32 cellular contexts compared by ENCODE assay signal in genomic region chr22:40035351-40035750, GRCh38. TPM values are rescaled to one million over a fixed set of nuclear protein-coding genes. Genes with fewer than 3 reads are reported as not detected.
"Had no signal": no experiment of that assay in that cellular context is flagged by ENCODE, and none has a peak within 500 bp of the region (broad histone marks: within the 10 kb centered on the region; RNA-seq: fewer than 3 reads in every experiment).

No MANE protein-coding gene starts in this region.

- H3K4me1 ChIP-seq: ascending aorta, colonic mucosa had no signal

- H3K4me3 ChIP-seq: adrenal gland, ascending aorta, breast epithelium, cardiac muscle cell, colonic mucosa, esophagus squamous epithelium, gastroesophageal sphincter had no signal

- H3K9me3 ChIP-seq: adrenal gland, ascending aorta, breast epithelium, colonic mucosa, esophagus squamous epithelium, gastroesophageal sphincter had no signal

- H3K36me3 ChIP-seq: adrenal gland, ascending aorta, breast epithelium, cardiac muscle cell, colonic mucosa, gastroesophageal sphincter had no signal

- H3K27me3 ChIP-seq: adrenal gland, ascending aorta, breast epithelium, colonic mucosa had no signal

- ATAC-seq: activated CD4-positive, alpha-beta T cell treated with anti-CD3 and anti-CD28 coated beads for 36 hours; activated naive CD4-positive, alpha-beta T cell treated with anti-CD3 and anti-CD28 coated beads, Interleukin-2, amount 50 U/mL, for 72 hours; activated naive CD8-positive, alpha-beta T cell treated with anti-CD3 and anti-CD28 coated beads, Interleukin-2, amount 50 U/mL, for 24 hours; activated T-cell treated with anti-CD3 and anti-CD28 coated beads, Interleukin-2, amount 50 U/mL, for 72 hours; gastroesophageal sphincter; T-helper 17 cell had no signal

- DNase-seq: activated CD4-positive, alpha-beta memory T cell treated with anti-CD3 and anti-CD28 coated beads, Interleukin-2, amount 10 ng/mL, durations not matched to agents 7 days and 5 days; activated CD4-positive, alpha-beta T cell treated with anti-CD3 and anti-CD28 coated beads for 36 hours; activated CD4-positive, alpha-beta T cell treated with anti-CD3 and anti-CD28 coated beads, Interleukin-2, amount 10 ng/mL, durations not matched to agents 24 days and 14 days; activated CD4-positive, CD25-positive, alpha-beta regulatory T cell; activated CD4-positive, CD25-positive, alpha-beta regulatory T cell treated with anti-CD3 and anti-CD28 coated beads, Interleukin-2, amount 50 U/mL, for 72 hours; activated gamma-delta T cell; activated naive CD4-positive, alpha-beta T cell; activated naive CD4-positive, alpha-beta T cell treated with anti-CD3 and anti-CD28 coated beads, Interleukin-2, amount 10 ng/mL, durations not matched to agents 7 days and 5 days; activated naive CD8-positive, alpha-beta T cell treated with anti-CD3 and anti-CD28 coated beads, Interleukin-2, amount 50 U/mL, for 24 hours; activated T-cell treated with anti-CD3 and anti-CD28 coated beads for 4 hours; activated T-cell treated with anti-CD3 and anti-CD28 coated beads, Interleukin-2, amount 50 U/mL, for 24 hours; activated T-cell treated with anti-CD3 and anti-CD28 coated beads, Interleukin-2, amount 50 U/mL, for 72 hours; adrenal gland; central memory CD4-positive, alpha-beta T cell; cerebellar nuclear complex; colonic mucosa; effector CD8-positive, alpha-beta T cell; esophagus squamous epithelium; foreskin melanocyte; T-helper 1 cell; T-helper 17 cell; T1000 had no signal

- H3K27ac ChIP-seq: adrenal gland, ascending aorta, breast epithelium, cardiac muscle cell, colonic mucosa, epithelial cell of prostate, esophagus squamous epithelium, gastroesophageal sphincter had no signal

RNA-seq across cellular contexts. Expression of gene FAM83F, which starts 40.6 kb away (rescaled TPM):
- total RNA-seq: activated CD4-positive, alpha-beta memory T cell treated with anti-CD3 and anti-CD28 coated beads, Interleukin-2, amount 10 ng/mL, durations not matched to agents 7 days and 5 days; ascending aorta; dermis microvascular lymphatic vessel endothelial cell; endothelial cell of umbilical vein; fibroblast of lung; fibroblast of villous mesenchyme had no signal
- polyA plus RNA-seq: cardiac muscle cell, endothelial cell of umbilical vein, fibroblast of lung had no signal
